Comparison of ENCODE assay signal across 17 cellular contexts in genomic region chr10:95426482-95426881, GRCh38.
DNase-seq lines count a peak whose midpoint lies in the region; ATAC-seq and TF ChIP-seq lines count a peak whose summit lies in the region.
"Had no signal": no experiment of that assay in that cellular context is flagged by ENCODE, and none has a peak within 500 bp of the region (broad histone marks: within the 10 kb centered on the region; RNA-seq: fewer than 3 reads in every experiment).

No MANE protein-coding gene starts in this region.

- no peak for ATAC-seq in natural killer cell treated with Interleukin-12 subunit alpha and Interleukin-12 subunit beta and Interleukin-15 and Interleukin-18, amount 100 ng/mL, for 72 hours
- ATAC-seq in natural killer cell = no peak

- no peaks in the 10 kb centered on the region for H3K36me3 Mint-ChIP-seq in natural killer cell treated with Interleukin-12 subunit alpha and Interleukin-12 subunit beta and Interleukin-15 and Interleukin-18, amount 100 ng/mL, for 72 hours
- H3K36me3 Mint-ChIP-seq in natural killer cell (no peaks in the 10 kb centered on the region), osteocyte (ENCODE audit: unreplicated experiment) (no peaks in the 10 kb centered on the region)

- peak; percentile 20 for DNase-seq in natural killer cell treated with Interleukin-12 subunit alpha and Interleukin-12 subunit beta and Interleukin-15 and Interleukin-18, amount 100 ng/mL, for 72 hours (ENCODE audit: low spot score)
- DNase-seq in natural killer cell = no peak
- DNase-seq in erythroblast (lab: John Stamatoyannopoulos, UW) = peak; percentile 33 to 36
- DNase-seq in GM20000 (ENCODE audit: low spot score) = no peak
- no peak for DNase-seq in activated CD4-positive, CD25-positive, alpha-beta regulatory T cell treated with anti-CD3 and anti-CD28 coated beads, Interleukin-2, amount 50 U/mL, for 72 hours
- DNase-seq in T-helper 1 cell = no peak
- no peak for DNase-seq in osteocyte (ENCODE audit: extremely low spot score, unreplicated experiment)
- DNase-seq: C1 segment of cervical spinal cord; DND-41; GOT3; NCI-H1417; NCI-H1930; NCI-H2171; NCI-H446; NK-92 treated with Interleukin-12 subunit alpha and Interleukin-12 subunit beta, amount 100 ng/mL, for 24 hours had no signal

- peaks cover 17% of the 10 kb centered on the region for H3K36me3 ChIP-seq in rectal smooth muscle tissue (ENCODE audit: control insufficient read depth, insufficient read depth, low read length)

- intact Hi-C loops in natural killer cell (cut with micrococcal nuclease) = no loop called here

- H3K4me3 ChIP-seq in rectal smooth muscle tissue (ENCODE audit: low read length) = no peak overlapping the region

- H3K4me1 ChIP-seq in rectal smooth muscle tissue (ENCODE audit: control insufficient read depth, insufficient read depth, low read length) = peaks cover 33% of the 10 kb centered on the region

- no peak for TF ChIP-seq POLR2A in erythroblast (IDR thresholded peaks at IDR 0.05; ENCODE audit: low read length)

- H3K4me1 Mint-ChIP-seq in natural killer cell treated with Interleukin-12 subunit alpha and Interleukin-12 subunit beta and Interleukin-15 and Interleukin-18, amount 100 ng/mL, for 72 hours (ENCODE audit: low read depth in 2 of 2) = no peaks in the 10 kb centered on the region
- H3K4me1 Mint-ChIP-seq in natural killer cell = no peaks in the 10 kb centered on the region
- H3K4me1 Mint-ChIP-seq in osteocyte (ENCODE audit: unreplicated experiment) = no peaks in the 10 kb centered on the region

- no peak overlapping the region for H3K27ac Mint-ChIP-seq in natural killer cell treated with Interleukin-12 subunit alpha and Interleukin-12 subunit beta and Interleukin-15 and Interleukin-18, amount 100 ng/mL, for 72 hours
- no peak overlapping the region for H3K27ac Mint-ChIP-seq in natural killer cell
- no peak overlapping the region for H3K27ac Mint-ChIP-seq in osteocyte (ENCODE audit: unreplicated experiment)

- no peak for TF ChIP-seq CTCF in natural killer cell (IDR thresholded peaks at IDR 0.05)
- TF ChIP-seq CTCF in GM20000 (IDR thresholded peaks at IDR 0.05; ENCODE audit: extremely low read depth, missing control alignments) = no peak
- no peak for TF ChIP-seq CTCF in osteocyte (IDR thresholded peaks at IDR 0.05)

- no peak overlapping the region for H3K9ac ChIP-seq in rectal smooth muscle tissue (ENCODE audit: low read length)

- no peaks in the 10 kb centered on the region for H3K27me3 ChIP-seq in rectal smooth muscle tissue (ENCODE audit: control insufficient read depth, insufficient read depth, low read length)

- no peak overlapping the region for H3K4me3 Mint-ChIP-seq in natural killer cell treated with Interleukin-12 subunit alpha and Interleukin-12 subunit beta and Interleukin-15 and Interleukin-18, amount 100 ng/mL, for 72 hours
- H3K4me3 Mint-ChIP-seq in natural killer cell = no peak overlapping the region
- H3K4me3 Mint-ChIP-seq in osteocyte (ENCODE audit: unreplicated experiment) = no peak overlapping the region

- H3K9me3 Mint-ChIP-seq in natural killer cell treated with Interleukin-12 subunit alpha and Interleukin-12 subunit beta and Interleukin-15 and Interleukin-18, amount 100 ng/mL, for 72 hours = no peaks in the 10 kb centered on the region
- H3K9me3 Mint-ChIP-seq in natural killer cell = no peaks in the 10 kb centered on the region
- H3K9me3 Mint-ChIP-seq in osteocyte (ENCODE audit: unreplicated experiment) = no peaks in the 10 kb centered on the region

- H3K27me3 Mint-ChIP-seq in natural killer cell treated with Interleukin-12 subunit alpha and Interleukin-12 subunit beta and Interleukin-15 and Interleukin-18, amount 100 ng/mL, for 72 hours = no peaks in the 10 kb centered on the region
- peaks cover 0 to 5% of the 10 kb centered on the region in 2 donors for H3K27me3 Mint-ChIP-seq in natural killer cell (ENCODE audit: low read depth in 2 of 2)
- H3K27me3 Mint-ChIP-seq in osteocyte (ENCODE audit: unreplicated experiment) = peaks cover 42% of the 10 kb centered on the region

- peak overlapping the region; percentile 46 for H3K27ac ChIP-seq in rectal smooth muscle tissue (ENCODE audit: low read depth, low read length)
- H3K27ac ChIP-seq: HL-60 had no signal

Comparison
In these comparisons a context has a peak if more than half of its experiments do, and no peak if none do; other contexts are left out.
1. DNase-seq: peak in natural killer cell treated with Interleukin-12 subunit alpha and Interleukin-12 subunit beta and Interleukin-15 and Interleukin-18, amount 100 ng/mL, for 72 hours (single experiment) and erythroblast (2 of 2); none in natural killer cell (single experiment), GM20000 (single experiment), activated CD4-positive, CD25-positive, alpha-beta regulatory T cell treated with anti-CD3 and anti-CD28 coated beads, Interleukin-2, amount 50 U/mL, for 72 hours (single experiment), T-helper 1 cell (0 of 5) and osteocyte (single experiment).